ENCODE assay signal across 1 cellular context in genomic region chr2:55779459-55780421, GRCh38.
TF ChIP-seq lines count a peak whose summit lies in the region.

No MANE protein-coding gene starts in this region.

TF ChIP-seq in SK-N-SH, 30 proteins besides CTCF, POLR2A, EP300 and RAD21 (continued from another document):
- TF ChIP-seq USF2 (IDR thresholded peaks at IDR 0.05; ENCODE audit: borderline replicate concordance, low read depth, low read length) (no peak), SMC3 (IDR thresholded peaks at IDR 0.05; ENCODE audit: low read depth, low read length) (no peak), RCOR1 (IDR thresholded peaks at IDR 0.05; ENCODE audit: low read length) (no peak), IRF3 (IDR thresholded peaks at IDR 0.05; ENCODE audit: low read depth, low read length) (no peak), RFX5 (IDR thresholded peaks at IDR 0.05; ENCODE audit: low read length) (no peak), JUND (IDR thresholded peaks at IDR 0.05) (peak; percentile 99), NFIC (IDR thresholded peaks at IDR 0.05; ENCODE audit: borderline replicate concordance) (peak; percentile 94), USF1 (IDR thresholded peaks at IDR 0.05; ENCODE audit: borderline replicate concordance, low read depth) (no peak), REST (IDR thresholded peaks at IDR 0.05; ENCODE audit: low read depth, low read length) (no peak), YY1 (IDR thresholded peaks at IDR 0.05; ENCODE audit: low read depth) (peak; percentile 72; the same call in 1 of the 2 replicates), GABPA (IDR thresholded peaks at IDR 0.05; ENCODE audit: low read depth) (no peak), POLR2AphosphoS5 (IDR thresholded peaks at IDR 0.05; ENCODE audit: low read depth, low read length) (peak; percentile 50; the same call in 1 of the 2 replicates), SIN3A (IDR thresholded peaks at IDR 0.05; ENCODE audit: borderline replicate concordance, low read depth, low read length) (no peak), ZBTB33 (IDR thresholded peaks at IDR 0.05; ENCODE audit: borderline replicate concordance, low read depth) (peak; percentile 68), MEF2A (IDR thresholded peaks at IDR 0.05; ENCODE audit: borderline replicate concordance, low read depth) (peak; percentile 91), FOXJ3 (CRISPR knock-in tag; IDR thresholded peaks at IDR 0.05) (no peak), EZH2phosphoT487 (IDR thresholded peaks at IDR 0.05; ENCODE audit: borderline replicate concordance, low read depth) (no peak), TCF12 (IDR thresholded peaks at IDR 0.05) (peak; percentile 95), MXI1 (IDR thresholded peaks at IDR 0.05; ENCODE audit: low read depth, low read length) (no peak), PBX3 (IDR thresholded peaks at IDR 0.05) (peak; percentile 89), ELF1 (IDR thresholded peaks at IDR 0.05) (no peak), FOSL2 (IDR thresholded peaks at IDR 0.05; ENCODE audit: borderline replicate concordance, low read depth) (peak; percentile 98), FOXM1 (IDR thresholded peaks at IDR 0.05; ENCODE audit: low read depth) (peak; percentile 56; the same call in 1 of the 2 replicates)
